ENCODE assay signal across 8 cellular contexts in genomic region chr6:31898200-31899011, GRCh38. TPM values are rescaled to one million over a fixed set of nuclear protein-coding genes. Genes with fewer than 3 reads are reported as not detected.
DNase-seq lines count a peak whose midpoint lies in the region; ATAC-seq lines count a peak whose summit lies in the region.

No MANE protein-coding gene starts in this region.

- peaks cover 24% of the 10 kb centered on the region for H3K4me1 ChIP-seq in adipocyte (ENCODE audit: control insufficient read depth, insufficient read depth, low read length)
- H3K4me1 ChIP-seq in right cardiac atrium (ENCODE audit: control insufficient read depth, insufficient read depth, low read length): peaks cover 9% of the 10 kb centered on the region

- ATAC-seq in right cardiac atrium: peak in 1 of 2 donors; percentile 26
- no peak for ATAC-seq in GM19463 (IDR thresholded peaks at IDR 0.05; ENCODE audit: unreplicated experiment)
- ATAC-seq in HG02852 (IDR thresholded peaks at IDR 0.05; ENCODE audit: unreplicated experiment): no peak

- H3K27ac ChIP-seq in right cardiac atrium (ENCODE audit: low read length): peak overlapping the region; percentile 96

- H3K27me3 ChIP-seq in adipocyte (replicated peaks; ENCODE audit: control insufficient read depth, insufficient read depth, low read length) (no peaks in the 10 kb centered on the region), right cardiac atrium (ENCODE audit: control insufficient read depth, insufficient read depth) (no peaks in the 10 kb centered on the region)

- intact Hi-C loops in right cardiac atrium (cut with DNase I): loop anchor here in 1 of 4 donors (10.0 kb wide), 1 partner anchor 56 kb away; the partner anchor contains the start of genes NELFE and SKIC2

- WGBS in right cardiac atrium: 7% methylated on average over 15 of the region's 15 CpGs

- no peaks in the 10 kb centered on the region for H3K9me3 ChIP-seq in adipocyte (ENCODE audit: control insufficient read depth, low read length)
- H3K9me3 ChIP-seq in right cardiac atrium (ENCODE audit: control insufficient read depth, low read length): no peaks in the 10 kb centered on the region

- peaks cover 9% of the 10 kb centered on the region for H3K36me3 ChIP-seq in adipocyte (ENCODE audit: control insufficient read depth, insufficient read depth, low read length, severe bottlenecking)

- H3K9ac ChIP-seq in adipocyte (ENCODE audit: low read length): peak overlapping the region; percentile 91

- H3K4me3 ChIP-seq in adipocyte (ENCODE audit: low read length) (peak overlapping the region; percentile 94), right cardiac atrium (ENCODE audit: low read length) (peak overlapping the region; percentile 98)

- peak; percentile 73 for DNase-seq in DMS 273 (lab: John Stamatoyannopoulos, UW; ENCODE audit: unreplicated experiment)
- peak; percentile 64 for DNase-seq in HT1080 (ENCODE audit: low read depth)
- DNase-seq in OCI-M1 (lab: John Stamatoyannopoulos, UW): peak; percentile 74
- peak; percentile 56 for DNase-seq in adipocyte (ENCODE audit: low read depth)
- peak in 1 of 3 donors; percentile 54 for DNase-seq in right cardiac atrium
- DNase-seq in putamen (ENCODE audit: low spot score): peak; percentile 71

RNA-seq across cellular contexts. Expression of gene EHMT2, which starts 0.9 kb away (rescaled TPM):
- total RNA-seq in HT1080 (2014; rRNA removed; shearing (Covaris generic)): 56.7 and 57.5 TPM in 2 replicates
- polyA plus RNA-seq in HT1080 (2015; cell fraction: cytosol; rRNA removed): 32.2 and 34.3 TPM in 2 replicates
- 72.8 and 79.2 TPM in 2 replicates for polyA plus RNA-seq in HT1080 (2015; cell fraction: nucleus; rRNA removed)
- total RNA-seq in right cardiac atrium: 10 to 100 TPM; 13.5 to 24.0 (median 20.0) TPM
- 15.7 TPM for polyA plus RNA-seq in right cardiac atrium

RNA-seq across cellular contexts. Expression of gene ZBTB12, which starts 3.5 kb away (rescaled TPM):
- 10.8 and 15.1 TPM in 2 replicates for total RNA-seq in HT1080 (2014; rRNA removed; shearing (Covaris generic))
- polyA plus RNA-seq in HT1080 (2015; cell fraction: cytosol; rRNA removed): 13.1 and 13.2 TPM in 2 replicates
- 10.5 and 12.9 TPM in 2 replicates for polyA plus RNA-seq in HT1080 (2015; cell fraction: nucleus; rRNA removed)
- 1 to 10 TPM; 1.6 to 5.0 (median 3.4) TPM for total RNA-seq in right cardiac atrium
- polyA plus RNA-seq in right cardiac atrium: 2.4 TPM

RNA-seq across cellular contexts. Expression of gene SLC44A4, which starts 19.6 kb away (rescaled TPM):
- total RNA-seq in HT1080 (2014; rRNA removed; shearing (Covaris generic)): 0.45 TPM in 1 of 2 replicates, not detected in the other
- polyA plus RNA-seq in HT1080 (2015; cell fraction: cytosol; rRNA removed): 0.06 TPM in 2 replicates
- polyA plus RNA-seq in HT1080 (2015; cell fraction: nucleus; rRNA removed): 0.07 TPM in 1 of 2 replicates, not detected in the other
- not detected for total RNA-seq in right cardiac atrium
- 0.05 TPM for polyA plus RNA-seq in right cardiac atrium

RNA-seq across cellular contexts. Expression of gene C2, which starts 29.1 kb away (rescaled TPM):
- total RNA-seq in HT1080 (2014; rRNA removed; shearing (Covaris generic)): 0.13 TPM in 1 of 2 replicates, not detected in the other
- polyA plus RNA-seq in HT1080 (2015; cell fraction: cytosol; rRNA removed): 0.25 TPM in 1 of 2 replicates, not detected in the other
- polyA plus RNA-seq in HT1080 (2015; cell fraction: nucleus; rRNA removed): 0.41 and 0.56 TPM in 2 replicates
- total RNA-seq in right cardiac atrium: 10 to 100 TPM; 10.9 to 19.8 (median 12.0) TPM
- polyA plus RNA-seq in right cardiac atrium: 3.0 TPM

RNA-seq across cellular contexts. Expression of gene NEU1, which starts 35.8 kb away (rescaled TPM):
- total RNA-seq in HT1080 (2014; rRNA removed; shearing (Covaris generic)): 46.3 and 49.5 TPM in 2 replicates
- 27.8 and 31.6 TPM in 2 replicates for polyA plus RNA-seq in HT1080 (2015; cell fraction: cytosol; rRNA removed)
- polyA plus RNA-seq in HT1080 (2015; cell fraction: nucleus; rRNA removed): 31.4 and 36.3 TPM in 2 replicates
- 10 to 100 TPM; 18.5 to 28.2 (median 22.7) TPM for total RNA-seq in right cardiac atrium
- 26.0 TPM for polyA plus RNA-seq in right cardiac atrium
